Comparison of ENCODE assay signal across 33 cellular contexts in genomic region chr2:152835674-152836073, GRCh38.
DNase-seq lines count a peak whose midpoint lies in the region; ATAC-seq, FAIRE-seq and TF ChIP-seq lines count a peak whose summit lies in the region.
"Had no signal": no experiment of that assay in that cellular context is flagged by ENCODE, and none has a peak within 500 bp of the region (broad histone marks: within the 10 kb centered on the region; RNA-seq: fewer than 3 reads in every experiment).

No MANE protein-coding gene starts in this region.

- intact Hi-C loops in HepG2 (cut with micrococcal nuclease; ENCODE audit: unreplicated experiment), result no loop called here
- intact Hi-C loops in right lobe of liver (cut with DNase I), result no loop called here

- H3K27me3 ChIP-seq in HepG2 (ENCODE audit: control insufficient read depth in 1 of 2, insufficient read depth in 2 of 2, low read length in 2 of 2) (no peaks in the 10 kb centered on the region), right lobe of liver (no peaks in the 10 kb centered on the region)
- H3K27me3 ChIP-seq: BE2C; BLaER1; BLaER1 treated with 17β-estradiol and CSF1 and Interleukin-3, amounts not matched to agents 10 nM and 100 nM had no signal

- no peak overlapping the region for H2AFZ ChIP-seq in HepG2 (ENCODE audit: low read length)

- H3K27ac Mint-ChIP-seq in WTC11, result no peak overlapping the region
- H3K27ac Mint-ChIP-seq: B cell; CD4-positive, alpha-beta memory T cell; CD4-positive, alpha-beta T cell; CD4-positive, CD25-positive, alpha-beta regulatory T cell; CD8-positive, alpha-beta T cell had no signal

- H3K4me3 Mint-ChIP-seq in WTC11, result no peak overlapping the region
- H3K4me3 Mint-ChIP-seq: B cell; CD14-positive monocyte; CD4-positive, alpha-beta memory T cell; CD4-positive, alpha-beta T cell; CD4-positive, CD25-positive, alpha-beta regulatory T cell; CD8-positive, alpha-beta memory T cell; CD8-positive, alpha-beta T cell had no signal

- WGBS in HepG2 (ENCODE audit: low lambda C conversion rate), result 14% methylated on average over 2 of the region's 2 CpGs
- WGBS in right lobe of liver (ENCODE audit: insufficient coverage, low coverage, low lambda C conversion rate, missing lambda C conversion rate), result 52% methylated on average over 2 of the region's 2 CpGs

- no peaks in the 10 kb centered on the region for H3K27me3 Mint-ChIP-seq in WTC11 (ENCODE audit: low read depth)
- H3K27me3 Mint-ChIP-seq: B cell; CD4-positive, alpha-beta T cell; CD4-positive, CD25-positive, alpha-beta regulatory T cell had no signal

- POLR2A ChIA-PET in HepG2 (lab: Yijun Ruan, JAX) (no interaction called here), WTC11 (lab: Charles Lee) (no interaction called here)

- TF ChIP-seq RAD21 in HepG2 (CRISPR knock-in tag; IDR thresholded peaks at IDR 0.05), result no peak

- CTCF ChIA-PET in HepG2 (lab: Yijun Ruan, JAX; ENCODE audit: low intra/inter-chr PET ratio, low total read pairs), result no interaction called here
- CTCF ChIA-PET in WTC11 (lab: Charles Lee), result no interaction called here

- H3K79me2 ChIP-seq in HepG2 (ENCODE audit: insufficient read depth, low read length), result no peaks in the 10 kb centered on the region

- H3K27ac ChIP-seq in HepG2 (ENCODE audit: extremely low read length, insufficient read depth, low read length), result no peak overlapping the region
- H3K27ac ChIP-seq in right lobe of liver, result no peak overlapping the region
- H3K27ac ChIP-seq: 22Rv1; A549; BLaER1; BLaER1 treated with 17β-estradiol and CSF1 and Interleukin-3, amounts not matched to agents 10 nM and 100 nM; C4-2B had no signal

- no peak for ATAC-seq in HepG2
- no peak for ATAC-seq in right lobe of liver
- no peak for ATAC-seq in WTC11
- ATAC-seq: A549; CD8-positive, alpha-beta T cell had no signal

- H3K36me3 ChIP-seq in HepG2 (replicated peaks in 1 of 2; ENCODE audit: control insufficient read depth in 1 of 2, insufficient read depth in 2 of 2, low read length in 2 of 2) (no peaks in the 10 kb centered on the region), right lobe of liver (no peaks in the 10 kb centered on the region)
- H3K36me3 ChIP-seq: BE2C; BLaER1; BLaER1 treated with 17β-estradiol and CSF1 and Interleukin-3, amounts not matched to agents 10 nM and 100 nM had no signal

- H3K36me3 Mint-ChIP-seq in WTC11, result no peaks in the 10 kb centered on the region
- H3K36me3 Mint-ChIP-seq: CD14-positive monocyte; CD4-positive, alpha-beta memory T cell; CD4-positive, CD25-positive, alpha-beta regulatory T cell; CD8-positive, alpha-beta memory T cell; CD8-positive, alpha-beta T cell had no signal

- TF ChIP-seq EP300 in HepG2 (IDR thresholded peaks at IDR 0.05; ENCODE audit: low read depth in 2 of 2, low read length in 2 of 2), result no peak
- TF ChIP-seq EP300 in HepG2 (CRISPR knock-in tag; IDR thresholded peaks at IDR 0.05; ENCODE audit: borderline replicate concordance), result no peak

- DNase-seq in HepG2 (ENCODE audit: low spot score) (no peak), right lobe of liver (no peak), WTC11 (ENCODE audit: low spot score) (no peak)
- DNase-seq in NK-92 treated with Interleukin-12 subunit alpha and Interleukin-12 subunit beta, amount 100 ng/mL, for 24 hours (lab: John Stamatoyannopoulos, UW), result no peak
- DNase-seq: 8988T; ACHN; AML-193; BE2C; C1 segment of cervical spinal cord; Caco-2; Calu3; CD4-positive, alpha-beta memory T cell; CD4-positive, alpha-beta T cell; CD4-positive, CD25-positive, alpha-beta regulatory T cell; CD8-positive, alpha-beta memory T cell; CD8-positive, alpha-beta T cell; COR-L47; DMS 273 treated with DMSO at 0.1 percent for 48 hours; DMS153; DMS53; DMS79; DMS79 treated with DMSO at 0.1 percent for 48 hours; DND-41; EL had no signal

- H3K9me3 Mint-ChIP-seq in WTC11, result peaks cover 5% of the 10 kb centered on the region
- H3K9me3 Mint-ChIP-seq: CD8-positive, alpha-beta T cell had no signal

- TF ChIP-seq POLR2A in HepG2 (IDR thresholded peaks at IDR 0.05; ENCODE audit: insufficient read depth in 1 of 2, low read depth in 2 of 2, low read length in 2 of 2) (no peak), right lobe of liver (IDR thresholded peaks at IDR 0.05) (no peak)

- no peak overlapping the region for H3K4me2 ChIP-seq in HepG2 (ENCODE audit: low read depth, low read length)
- H3K4me2 ChIP-seq: A549; BLaER1; BLaER1 treated with 17β-estradiol and CSF1 and Interleukin-3, amounts not matched to agents 10 nM and 100 nM had no signal

- H3K4me1 Mint-ChIP-seq in WTC11, result no peaks in the 10 kb centered on the region
- H3K4me1 Mint-ChIP-seq: B cell; CD14-positive monocyte; CD4-positive, alpha-beta memory T cell; CD4-positive, CD25-positive, alpha-beta regulatory T cell; CD8-positive, alpha-beta memory T cell had no signal

- H3K9ac ChIP-seq in HepG2 (ENCODE audit: insufficient read depth, low read depth, low read length), result no peak overlapping the region
- H3K9ac ChIP-seq: BLaER1; BLaER1 treated with 17β-estradiol and CSF1 and Interleukin-3, amounts not matched to agents 10 nM and 100 nM had no signal

- H3K4me3 ChIP-seq in HepG2 (replicated peaks in 1 of 3; ENCODE audit: insufficient read depth in 1 of 3, low read depth in 2 of 3, low read length in 3 of 3) (no peak overlapping the region), right lobe of liver (no peak overlapping the region)
- H3K4me3 ChIP-seq: A549; BLaER1; BLaER1 treated with 17β-estradiol and CSF1 and Interleukin-3, amounts not matched to agents 10 nM and 100 nM had no signal

- H3K9me3 ChIP-seq in HepG2 (ENCODE audit: low read length), result no peaks in the 10 kb centered on the region
- no peaks in the 10 kb centered on the region for H3K9me3 ChIP-seq in right lobe of liver
- H3K9me3 ChIP-seq: A549, BE2C, BLaER1 had no signal

- no TSS peak for BruUV-seq in HepG2 (replicated peaks; lab: Mats Ljungman, UMichigan)

- no peak for TF ChIP-seq CTCF in HepG2 (CRISPR knock-in tag; IDR thresholded peaks at IDR 0.05)
- TF ChIP-seq CTCF in right lobe of liver (IDR thresholded peaks at IDR 0.05), result no peak
- no peak for TF ChIP-seq CTCF in WTC11 (IDR thresholded peaks at IDR 0.05)

- H4K20me1 ChIP-seq in HepG2 (ENCODE audit: insufficient read depth, low read length), result no peaks in the 10 kb centered on the region
- H4K20me1 ChIP-seq: BLaER1; BLaER1 treated with 17β-estradiol and CSF1 and Interleukin-3, amounts not matched to agents 10 nM and 100 nM had no signal

- in situ Hi-C loops in HepG2 (cut with HindIII; ENCODE audit: extremely low pct_ligation_motif_present, low pct_unique_long_range_greater_than_20kb), result no loop called here

- H3K4me1 ChIP-seq in HepG2 (ENCODE audit: insufficient read depth, low read length), result no peaks in the 10 kb centered on the region
- H3K4me1 ChIP-seq in right lobe of liver, result no peaks in the 10 kb centered on the region
- H3K4me1 ChIP-seq: A549; BE2C; BLaER1; BLaER1 treated with 17β-estradiol and CSF1 and Interleukin-3, amounts not matched to agents 10 nM and 100 nM; Caco-2 had no signal

- no peak for FAIRE-seq in HepG2 (lab: Jason Lieb, UNC)
- FAIRE-seq: A204.1, A549, D721Med had no signal

TF ChIP-seq in HepG2, 621 proteins besides CTCF, POLR2A, EP300 and RAD21:
- TF ChIP-seq ARNT (IDR thresholded peaks at IDR 0.05) (no peak), ZNF317 (CRISPR knock-in tag; IDR thresholded peaks at IDR 0.05) (peak; percentile 72; the same call in 1 of the 2 replicates), ZNF883 (CRISPR knock-in tag; IDR thresholded peaks at IDR 0.05; ENCODE audit: not compliant biosample characterization) (no peak)

TF ChIP-seq in WTC11, 78 proteins besides CTCF, POLR2A, EP300 and RAD21:
- TF ChIP-seq USF2 (CRISPR knock-in tag; IDR thresholded peaks at IDR 0.05) (no peak), ZNF317 (CRISPR knock-in tag; IDR thresholded peaks at IDR 0.05; ENCODE audit: borderline replicate concordance, low read depth) (peak; percentile 62; the same call in 1 of the 2 replicates)

Comparison
In these comparisons a context has a peak if more than half of its experiments do, and no peak if none do; other contexts are left out.
1. Of the 50 proteins assayed by ChIP-seq in both HepG2 and WTC11: peak only in HepG2: none; only in WTC11: none; in both: ZNF317; in neither: 49.